ENCODE assay signal across 1 cellular context in the genomic region with DNA sequence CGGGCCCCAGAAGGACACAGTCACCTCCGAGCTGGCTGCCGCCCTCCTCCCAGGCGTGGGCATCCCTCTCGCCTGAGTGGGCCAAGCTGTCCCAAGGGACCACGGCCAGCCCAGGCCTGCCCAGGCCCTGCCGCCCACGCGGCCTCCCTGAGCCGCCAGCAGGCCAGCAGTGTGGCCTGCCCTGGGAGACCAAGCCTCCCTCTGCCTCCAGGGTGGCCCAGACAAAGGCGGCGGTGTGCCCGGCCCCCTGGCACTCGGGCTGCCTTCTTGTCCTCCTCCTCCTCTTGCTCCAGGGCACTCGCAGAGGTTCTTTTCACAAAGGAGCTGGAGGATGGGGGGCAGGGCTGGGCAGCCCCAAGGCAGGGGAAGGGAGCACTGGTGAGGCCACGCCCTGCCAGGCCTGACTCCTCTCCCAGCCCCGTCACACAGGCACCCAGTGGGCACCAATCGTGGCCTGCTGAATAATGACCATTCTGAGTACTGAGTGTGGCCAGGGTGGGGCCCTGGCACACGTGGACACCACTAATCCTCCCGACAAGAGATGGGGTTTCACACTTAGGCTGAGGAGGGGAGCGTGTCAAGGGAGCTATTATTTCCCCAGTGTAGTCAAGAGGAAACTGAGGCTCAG.
TF ChIP-seq lines count a peak whose summit lies in the region.

No MANE protein-coding gene starts in this region.

TF ChIP-seq in H1, 55 proteins besides CTCF, POLR2A, EP300 and RAD21 (continued from another document):
- TF ChIP-seq, protein P1, sequence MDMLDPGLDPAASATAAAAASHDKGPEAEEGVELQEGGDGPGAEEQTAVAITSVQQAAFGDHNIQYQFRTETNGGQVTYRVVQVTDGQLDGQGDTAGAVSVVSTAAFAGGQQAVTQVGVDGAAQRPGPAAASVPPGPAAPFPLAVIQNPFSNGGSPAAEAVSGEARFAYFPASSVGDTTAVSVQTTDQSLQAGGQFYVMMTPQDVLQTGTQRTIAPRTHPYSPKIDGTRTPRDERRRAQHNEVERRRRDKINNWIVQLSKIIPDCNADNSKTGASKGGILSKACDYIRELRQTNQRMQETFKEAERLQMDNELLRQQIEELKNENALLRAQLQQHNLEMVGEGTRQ (IDR thresholded peaks at IDR 0.05; ENCODE audit: low read length) = no peak
- TF ChIP-seq PHF8 (conservative IDR thresholded peaks at IDR 0.05; ENCODE audit: low read depth, low read length) (no peak), POU5F1 (IDR thresholded peaks at IDR 0.05; ENCODE audit: low read depth, low read length) (no peak), CEBPB (IDR thresholded peaks at IDR 0.05; ENCODE audit: low read depth, low read length) (no peak), CHD1 (IDR thresholded peaks at IDR 0.05; ENCODE audit: low read depth, low read length) (no peak), CBX5 (IDR thresholded peaks at IDR 0.05; ENCODE audit: low read depth, low read length) (no peak), SIX5 (IDR thresholded peaks at IDR 0.05; ENCODE audit: low read depth, low read length) (no peak), GTF2F1 (IDR thresholded peaks at IDR 0.05; ENCODE audit: borderline replicate concordance, low read depth, low read length) (no peak), SP2 (IDR thresholded peaks at IDR 0.05; ENCODE audit: low read length) (no peak)
- TF ChIP-seq, protein P2, sequence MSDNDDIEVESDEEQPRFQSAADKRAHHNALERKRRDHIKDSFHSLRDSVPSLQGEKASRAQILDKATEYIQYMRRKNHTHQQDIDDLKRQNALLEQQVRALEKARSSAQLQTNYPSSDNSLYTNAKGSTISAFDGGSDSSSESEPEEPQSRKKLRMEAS (IDR thresholded peaks at IDR 0.05) = no peak
